Comparison of ENCODE assay signal across 28 cellular contexts in genomic region chr11:33033493-33033892, GRCh38. TPM values are rescaled to one million over a fixed set of nuclear protein-coding genes. Genes with fewer than 3 reads are reported as not detected.
"Had no signal": no experiment of that assay in that cellular context is flagged by ENCODE, and none has a peak within 500 bp of the region (broad histone marks: within the 10 kb centered on the region; RNA-seq: fewer than 3 reads in every experiment).

No MANE protein-coding gene starts in this region.

- ATAC-seq: activated CD4-positive, alpha-beta T cell treated with anti-CD3 and anti-CD28 coated beads for 36 hours; activated CD8-positive, alpha-beta memory T cell treated with anti-CD3 and anti-CD28 coated beads, Interleukin-2, amount 10 ng/mL, durations not matched to agents 7 days and 5 days; activated CD8-positive, alpha-beta T cell treated with anti-CD3 and anti-CD28 coated beads, Interleukin-2, amount 10 ng/mL, durations not matched to agents 7 days and 5 days; activated naive CD8-positive, alpha-beta T cell treated with anti-CD3 and anti-CD28 coated beads, Interleukin-2, amount 50 U/mL, for 24 hours; esophagus mucosa had no signal

- H3K4me1 ChIP-seq: adrenal gland, ascending aorta had no signal

- FAIRE-seq: bronchial epithelial cell, frontal cortex had no signal

- H3K27ac ChIP-seq: adrenal gland, ascending aorta, brain microvascular endothelial cell, coronary artery, dorsolateral prefrontal cortex had no signal

- H3K4me3 ChIP-seq: adrenal gland, ascending aorta, coronary artery, dorsolateral prefrontal cortex had no signal

- DNase-seq: activated CD4-positive, alpha-beta memory T cell treated with anti-CD3 and anti-CD28 coated beads for 36 hours; activated CD4-positive, alpha-beta T cell treated with anti-CD3 and anti-CD28 coated beads for 36 hours; activated CD4-positive, alpha-beta T cell treated with anti-CD3 and anti-CD28 coated beads, Interleukin-2, amount 10 ng/mL, durations not matched to agents 24 days and 14 days; activated CD4-positive, CD25-positive, alpha-beta regulatory T cell; activated CD4-positive, CD25-positive, alpha-beta regulatory T cell treated with anti-CD3 and anti-CD28 coated beads, Interleukin-2, amount 50 U/mL, for 72 hours; activated CD8-positive, alpha-beta memory T cell treated with anti-CD3 and anti-CD28 coated beads, Interleukin-2, amount 10 ng/mL, durations not matched to agents 7 days and 5 days; activated CD8-positive, alpha-beta memory T cell treated with anti-CD3 and anti-CD28 coated beads, Interleukin-2, amount 50 U/mL, for 4 hours; activated CD8-positive, alpha-beta T cell treated with anti-CD3 and anti-CD28 coated beads, Interleukin-2, amount 10 ng/mL, durations not matched to agents 7 days and 5 days; activated effector memory CD4-positive, alpha-beta T cell treated with anti-CD3 and anti-CD28 coated beads, Interleukin-2, amount 50 U/mL, for 16 hours; activated naive CD4-positive, alpha-beta T cell treated with anti-CD3 and anti-CD28 coated beads for 36 hours; activated naive CD8-positive, alpha-beta T cell treated with anti-CD3 and anti-CD28 coated beads for 36 hours; activated naive CD8-positive, alpha-beta T cell treated with anti-CD3 and anti-CD28 coated beads, Interleukin-2, amount 50 U/mL, for 24 hours; activated T-cell treated with anti-CD3 and anti-CD28 coated beads, Interleukin-2, amount 50 U/mL, for 1 hour; activated T-cell treated with anti-CD3 and anti-CD28 coated beads, Interleukin-2, amount 50 U/mL, for 48 hours; adrenal gland; amygdala; brain microvascular endothelial cell; dorsolateral prefrontal cortex; effector memory CD4-positive, alpha-beta T cell; endodermal cell; foreskin fibroblast; head of caudate nucleus; T-helper 2 cell had no signal

- H3K9me3 ChIP-seq: adrenal gland, ascending aorta had no signal

- H3K36me3 ChIP-seq: adrenal gland, ascending aorta, brain microvascular endothelial cell had no signal

- H3K27me3 ChIP-seq: adrenal gland, ascending aorta, brain microvascular endothelial cell, dorsolateral prefrontal cortex had no signal

RNA-seq across cellular contexts. Expression of gene DEPDC7, which starts 17.8 kb away (rescaled TPM):
- total RNA-seq: ascending aorta had no signal
